ENCODE assay signal across 8 cellular contexts in the genomic region with DNA sequence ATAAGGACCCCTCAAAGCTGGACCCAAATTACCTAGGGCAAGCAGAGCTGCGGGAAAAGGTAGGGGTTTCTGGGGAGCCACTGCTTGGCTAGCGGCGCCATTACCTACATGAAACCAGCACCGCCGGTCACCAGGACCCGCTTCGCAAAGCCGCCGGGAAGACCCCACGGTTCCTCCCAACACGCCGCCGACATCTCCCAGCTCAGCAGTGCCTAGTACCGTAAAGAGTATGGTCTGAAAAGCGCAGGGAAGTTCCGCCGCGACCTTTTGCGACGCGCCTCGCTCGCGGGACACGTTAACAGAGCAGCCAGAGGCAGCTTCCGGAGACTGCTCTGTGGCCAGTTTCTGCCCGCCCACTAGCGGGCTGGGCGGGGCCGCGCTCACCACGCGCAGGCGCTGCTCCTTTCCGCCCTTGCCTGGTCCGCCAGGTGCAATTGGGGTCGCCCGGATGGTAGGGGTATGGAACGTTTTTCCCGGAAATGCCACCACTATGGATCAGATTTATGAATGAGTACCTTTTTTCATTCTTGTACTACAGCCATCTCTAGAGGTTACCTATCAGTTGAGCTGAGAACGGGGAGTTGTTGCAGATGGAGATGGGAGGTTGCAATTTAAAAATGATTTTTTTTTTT. TPM values are rescaled to one million over a fixed set of nuclear protein-coding genes. Genes with fewer than 3 reads are reported as not detected.
DNase-seq lines count a peak whose midpoint lies in the region; ATAC-seq and TF ChIP-seq lines count a peak whose summit lies in the region.

A gene with protein sequence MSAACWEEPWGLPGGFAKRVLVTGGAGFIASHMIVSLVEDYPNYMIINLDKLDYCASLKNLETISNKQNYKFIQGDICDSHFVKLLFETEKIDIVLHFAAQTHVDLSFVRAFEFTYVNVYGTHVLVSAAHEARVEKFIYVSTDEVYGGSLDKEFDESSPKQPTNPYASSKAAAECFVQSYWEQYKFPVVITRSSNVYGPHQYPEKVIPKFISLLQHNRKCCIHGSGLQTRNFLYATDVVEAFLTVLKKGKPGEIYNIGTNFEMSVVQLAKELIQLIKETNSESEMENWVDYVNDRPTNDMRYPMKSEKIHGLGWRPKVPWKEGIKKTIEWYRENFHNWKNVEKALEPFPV (minus strand): TSS at position 210 of the 632 bp plus-strand sequence. CDS start 16 bp downstream, at position 194.

- intact Hi-C loops in activated B cell treated with CpG ODN at 0.5 μM for 24 hours (cut with micrococcal nuclease): loop anchor here (1.0 to 2.0 kb wide), 3 partner anchors 17 to 1081 kb away; a partner anchor contains a TSS

- H3K9me3 Mint-ChIP-seq in activated B cell treated with CpG ODN at 0.5 μM for 24 hours (peaks cover 2% of the 10 kb centered on the region), immature natural killer cell (no peaks in the 10 kb centered on the region)

- DNase-seq in AG09319 (ENCODE audit: extremely low read depth, low read depth): peak; percentile 77
- peak; percentile 88 for DNase-seq in NCI-H345 treated with DMSO at 0.1 percent for 48 hours (lab: John Stamatoyannopoulos, UW; ENCODE audit: unreplicated experiment)
- DNase-seq in activated B cell treated with CpG ODN at 0.5 μM for 24 hours: peak; percentile 82
- peak in 60 of 61 donors; percentile 33 to 91 (median 74) for DNase-seq in caudate nucleus (lab: John Stamatoyannopoulos, UW)
- peak; percentile 88 to 90 (median 88) for DNase-seq in immature natural killer cell
- DNase-seq in smooth muscle cell of the brain vasculature (ENCODE audit: low read depth, low spot score): peak; percentile 61

- H3K36me3 Mint-ChIP-seq in activated B cell treated with CpG ODN at 0.5 μM for 24 hours (ENCODE audit: low read depth): peaks cover 19% of the 10 kb centered on the region
- peaks cover 0 to 4% (median 0%) of the 10 kb centered on the region in 3 donors for H3K36me3 Mint-ChIP-seq in immature natural killer cell

- H3K27me3 Mint-ChIP-seq in activated B cell treated with CpG ODN at 0.5 μM for 24 hours (no peaks in the 10 kb centered on the region), immature natural killer cell (ENCODE audit: low read depth in 3 of 3) (peaks cover 0 to 8% (median 6%) of the 10 kb centered on the region in 3 donors)

- peak within 1 kb of the TSS; percentile 89 for H3K27ac Mint-ChIP-seq in activated B cell treated with CpG ODN at 0.5 μM for 24 hours
- peak within 1 kb of the TSS; percentile 84 to 95 (median 94) for H3K27ac Mint-ChIP-seq in immature natural killer cell

- TF ChIP-seq CTCF in AG09319 (IDR thresholded peaks at IDR 0.05; ENCODE audit: low read depth, low read length) (no peak), activated B cell treated with CpG ODN at 0.5 μM for 24 hours (IDR thresholded peaks at IDR 0.05) (no peak)

- H3K4me3 Mint-ChIP-seq in activated B cell treated with CpG ODN at 0.5 μM for 24 hours (peak within 1 kb of the TSS; percentile 91), immature natural killer cell (peak within 1 kb of the TSS; percentile 88 to 97 (median 94))

- H3K4me1 Mint-ChIP-seq in activated B cell treated with CpG ODN at 0.5 μM for 24 hours (peaks cover 31% of the 10 kb centered on the region), immature natural killer cell (peaks cover 28 to 47% of the 10 kb centered on the region in 2 donors)

- peak within 1 kb of the TSS; percentile 74 for H3K27ac ChIP-seq in caudate nucleus (ENCODE audit: low read depth, low read length)

- ATAC-seq in GM19025 (IDR thresholded peaks at IDR 0.05; ENCODE audit: low read depth, unreplicated experiment): peak; percentile 98
- peak; percentile 97 for ATAC-seq in HG03280 (IDR thresholded peaks at IDR 0.05; ENCODE audit: unreplicated experiment)
- ATAC-seq in activated B cell treated with CpG ODN at 0.5 μM for 24 hours (ENCODE audit: low read depth): peak; percentile 97

- CTCF ChIA-PET in activated B cell treated with CpG ODN at 0.5 μM for 24 hours (lab: Charles Lee): interaction anchor here (0.9 to 1.9 kb wide), 4 partner anchors 43 to 161 kb away, joined by 3 to 13 read pairs (median 4); no protein-coding TSS in a partner anchor

- POLR2A ChIA-PET in activated B cell treated with CpG ODN at 0.5 μM for 24 hours (lab: Charles Lee): interaction anchor here (0.6 to 1.9 kb wide), 8 partner anchors 9 to 1081 kb away, joined by 3 to 92 read pairs (median 4); a partner anchor contains a TSS

RNA-seq across cellular contexts. Expression of the gene that starts here (rescaled TPM):
- total RNA-seq in activated B cell treated with CpG ODN at 0.5 μM for 24 hours: 11.5 and 12.7 TPM in 2 replicates
- polyA plus RNA-seq in immature natural killer cell: 10 to 100 TPM in 1 of 3 donors, 1 to 10 TPM in 2; 5.1 to 10.5 (median 8.9) TPM

Comparison
In these comparisons a context has a peak if more than half of its experiments do, and no peak if none do; other contexts are left out.
1. Peak in every context shown above with its lines: DNase-seq, ATAC-seq and H3K27ac ChIP-seq.